ENCODE assay signal across 19 cellular contexts in genomic region chr15:22258402-22259150, GRCh38.
"Had no signal": no experiment of that assay in that cellular context is flagged by ENCODE, and none has a peak within 500 bp of the region (broad histone marks: within the 10 kb centered on the region; RNA-seq: fewer than 3 reads in every experiment).

No MANE protein-coding gene starts in this region.

- FAIRE-seq: colon had no signal

- H3K36me3 ChIP-seq: left ventricle myocardium inferior, neutrophil, ovary, right atrium auricular region, tibial artery had no signal

- H3K4me1 ChIP-seq: left ventricle myocardium inferior, psoas muscle, right atrium auricular region, tibial artery had no signal

- H3K27me3 ChIP-seq: ovary, right atrium auricular region, tibial artery had no signal

- H3K27ac ChIP-seq: left ventricle myocardium inferior, neutrophil, ovary, psoas muscle, right atrium auricular region, tibial artery had no signal

- ATAC-seq: activated naive CD4-positive, alpha-beta T cell treated with anti-CD3 and anti-CD28 coated beads, Interleukin-2, amount 50 U/mL, for 72 hours; psoas muscle; WTC11 had no signal

- H3K9me3 ChIP-seq: left ventricle myocardium inferior, neutrophil, ovary, psoas muscle, right atrium auricular region had no signal

- DNase-seq: activated CD4-positive, alpha-beta memory T cell treated with anti-CD3 and anti-CD28 coated beads for 36 hours; activated T-cell treated with anti-CD3 and anti-CD28 coated beads for 4 hours; central memory CD4-positive, alpha-beta T cell; effector memory CD4-positive, alpha-beta T cell; foreskin melanocyte; kidney glomerular epithelial cell; left ventricle myocardium inferior; midbrain; psoas muscle; stimulated activated CD4-positive, alpha-beta T cell treated with anti-CD3 and anti-CD28 coated beads, Interleukin-4, amount 100 ng/mL, for 24 hours; stimulated activated naive CD4-positive, alpha-beta T cell treated with Interleukin-2 at 50 U/mL for 16 hours; T1000; tibial artery had no signal

- H3K4me3 ChIP-seq: left ventricle myocardium inferior, ovary, psoas muscle, right atrium auricular region, tibial artery had no signal
